ENCODE assay signal across 8 cellular contexts in genomic region chr11:67351275-67352005, GRCh38. TPM values are rescaled to one million over a fixed set of nuclear protein-coding genes. Genes with fewer than 3 reads are reported as not detected.
DNase-seq lines count a peak whose midpoint lies in the region; ATAC-seq, FAIRE-seq and TF ChIP-seq lines count a peak whose summit lies in the region.

No MANE protein-coding gene starts in this region.

- no peak for TF ChIP-seq POLR2A in H54 (IDR thresholded peaks at IDR 0.05; ENCODE audit: low read depth, low read length)

- no peaks in the 10 kb centered on the region for H3K36me3 ChIP-seq in mucosa of descending colon (ENCODE audit: low read depth)

- H3K4me1 ChIP-seq in mucosa of descending colon (ENCODE audit: low read depth) = peaks cover 60% of the 10 kb centered on the region

- no peak overlapping the region for H3K4me3 ChIP-seq in mucosa of descending colon

- peak overlapping the region; percentile 75 for H3K27ac Mint-ChIP-seq in activated CD8-positive, alpha-beta T cell treated with anti-CD3 and anti-CD28 coated beads, Interleukin-2, amount 10 ng/mL, durations not matched to agents 7 days and 5 days
- peak overlapping the region; percentile 58 to 86 for H3K27ac Mint-ChIP-seq in effector memory CD8-positive, alpha-beta T cell

- no peak for ATAC-seq in activated CD8-positive, alpha-beta T cell treated with anti-CD3 and anti-CD28 coated beads, Interleukin-2, amount 10 ng/mL, durations not matched to agents 7 days and 5 days
- no peak for ATAC-seq in effector memory CD8-positive, alpha-beta T cell (replicated peaks)
- ATAC-seq in mucosa of descending colon (peak; percentile 36), HG02970 (IDR thresholded peaks at IDR 0.05; ENCODE audit: low FRiP score, unreplicated experiment) (no peak)
- no peak for ATAC-seq in stimulated activated naive CD8-positive, alpha-beta T cell treated with anti-CD3 and anti-CD28 coated beads, Interleukin-15, Interleukin-2, amounts not matched to agents 100 U/mL and 50 U/mL, for 24 hours

- intact Hi-C loops in mucosa of descending colon (cut with DNase I, micrococcal nuclease) = no loop called here

- CTCF ChIA-PET in activated CD8-positive, alpha-beta T cell treated with anti-CD3 and anti-CD28 coated beads, Interleukin-2, amount 10 ng/mL, durations not matched to agents 7 days and 5 days (lab: Charles Lee) = interaction anchor here (0.6 to 18.4 kb wide), 35 partner anchors 12 to 298 kb away, joined by 3 to 998 read pairs (median 4); partner anchors contain the start of genes AIP, CLCF1, NUDT8 and PPP1CA

- no peaks in the 10 kb centered on the region for H3K27me3 Mint-ChIP-seq in activated CD8-positive, alpha-beta T cell treated with anti-CD3 and anti-CD28 coated beads, Interleukin-2, amount 10 ng/mL, durations not matched to agents 7 days and 5 days (ENCODE audit: low read depth)
- no peaks in the 10 kb centered on the region for H3K27me3 Mint-ChIP-seq in effector memory CD8-positive, alpha-beta T cell

- H3K4me1 Mint-ChIP-seq in activated CD8-positive, alpha-beta T cell treated with anti-CD3 and anti-CD28 coated beads, Interleukin-2, amount 10 ng/mL, durations not matched to agents 7 days and 5 days (ENCODE audit: low read depth) = peaks cover 37% of the 10 kb centered on the region
- peaks cover 30 to 42% of the 10 kb centered on the region in 2 donors for H3K4me1 Mint-ChIP-seq in effector memory CD8-positive, alpha-beta T cell (ENCODE audit: low read depth in 2 of 2)

- FAIRE-seq in H54 (lab: Jason Lieb, UNC) = no peak

- H3K9me3 Mint-ChIP-seq in activated CD8-positive, alpha-beta T cell treated with anti-CD3 and anti-CD28 coated beads, Interleukin-2, amount 10 ng/mL, durations not matched to agents 7 days and 5 days (ENCODE audit: insufficient read depth) = no peaks in the 10 kb centered on the region
- H3K9me3 Mint-ChIP-seq in effector memory CD8-positive, alpha-beta T cell = no peaks in the 10 kb centered on the region

- H3K4me3 Mint-ChIP-seq in activated CD8-positive, alpha-beta T cell treated with anti-CD3 and anti-CD28 coated beads, Interleukin-2, amount 10 ng/mL, durations not matched to agents 7 days and 5 days = peak overlapping the region; percentile 66
- H3K4me3 Mint-ChIP-seq in effector memory CD8-positive, alpha-beta T cell = peak overlapping the region; percentile 63 to 96

- H3K9me3 ChIP-seq in mucosa of descending colon = no peaks in the 10 kb centered on the region

- TF ChIP-seq CTCF in AG09319 (IDR thresholded peaks at IDR 0.05; ENCODE audit: low read depth, low read length) (peak; percentile 93), mucosa of descending colon (IDR thresholded peaks at IDR 0.05) (peak; percentile 88)

- POLR2A ChIA-PET in activated CD8-positive, alpha-beta T cell treated with anti-CD3 and anti-CD28 coated beads, Interleukin-2, amount 10 ng/mL, durations not matched to agents 7 days and 5 days (lab: Charles Lee) = interaction anchor here (0.7 to 2.8 kb wide), 4 partner anchors 26 to 89 kb away, joined by 3 to 28 read pairs (median 6); no protein-coding TSS in a partner anchor

- DNase-seq in AG09319 (ENCODE audit: extremely low read depth, low read depth) (no peak), H54 (ENCODE audit: insufficient read length, low spot score) (peak; percentile 77), NCI-H774 (lab: John Stamatoyannopoulos, UW) (peak; percentile 28), mucosa of descending colon (peak; percentile 73 to 79 (median 79))
- peak; percentile 72 for DNase-seq in activated CD8-positive, alpha-beta T cell treated with anti-CD3 and anti-CD28 coated beads, Interleukin-2, amount 10 ng/mL, durations not matched to agents 7 days and 5 days
- peak; percentile 47 to 60 (median 51) for DNase-seq in effector memory CD8-positive, alpha-beta T cell
- DNase-seq in stimulated activated naive CD8-positive, alpha-beta T cell treated with anti-CD3 and anti-CD28 coated beads, Interleukin-15, Interleukin-2, amounts not matched to agents 100 U/mL and 50 U/mL, for 24 hours = peak; percentile 66

- H3K36me3 Mint-ChIP-seq in activated CD8-positive, alpha-beta T cell treated with anti-CD3 and anti-CD28 coated beads, Interleukin-2, amount 10 ng/mL, durations not matched to agents 7 days and 5 days (ENCODE audit: low read depth) = peaks cover 8% of the 10 kb centered on the region
- peaks cover 18% of the 10 kb centered on the region for H3K36me3 Mint-ChIP-seq in effector memory CD8-positive, alpha-beta T cell (ENCODE audit: insufficient read depth)

RNA-seq across cellular contexts. Expression of gene POLD4, which starts 1.9 kb away (rescaled TPM):
- 10 to 100 TPM; 53.2 to 56.7 TPM for total RNA-seq in activated CD8-positive, alpha-beta T cell treated with anti-CD3 and anti-CD28 coated beads, Interleukin-2, amount 10 ng/mL, durations not matched to agents 7 days and 5 days
- total RNA-seq in mucosa of descending colon = 100 to 1,000 TPM; 130 to 266 (median 201) TPM

RNA-seq across cellular contexts. Expression of gene CLCF1, which starts 22.0 kb away (rescaled TPM):
- total RNA-seq in activated CD8-positive, alpha-beta T cell treated with anti-CD3 and anti-CD28 coated beads, Interleukin-2, amount 10 ng/mL, durations not matched to agents 7 days and 5 days = under 1 TPM; 0.29 to 0.50 TPM
- 1 to 10 TPM; 2.2 to 3.0 (median 2.7) TPM for total RNA-seq in mucosa of descending colon

RNA-seq across cellular contexts. Expression of gene RAD9A, which starts 40.3 kb away (rescaled TPM):
- 10 to 100 TPM; 59.5 to 60.4 TPM for total RNA-seq in activated CD8-positive, alpha-beta T cell treated with anti-CD3 and anti-CD28 coated beads, Interleukin-2, amount 10 ng/mL, durations not matched to agents 7 days and 5 days
- total RNA-seq in mucosa of descending colon = 10 to 100 TPM; 27.9 to 39.3 (median 29.1) TPM

RNA-seq across cellular contexts. Expression of gene SSH3, which starts 48.1 kb away (rescaled TPM):
- 10 to 100 TPM; 12.0 to 13.0 TPM for total RNA-seq in activated CD8-positive, alpha-beta T cell treated with anti-CD3 and anti-CD28 coated beads, Interleukin-2, amount 10 ng/mL, durations not matched to agents 7 days and 5 days
- total RNA-seq in mucosa of descending colon = 10 to 100 TPM; 55.8 to 87.0 (median 57.6) TPM

RNA-seq across cellular contexts. Expression of gene PPP1CA, which starts 50.2 kb away (rescaled TPM):
- 100 to 1,000 TPM; 429 to 434 TPM for total RNA-seq in activated CD8-positive, alpha-beta T cell treated with anti-CD3 and anti-CD28 coated beads, Interleukin-2, amount 10 ng/mL, durations not matched to agents 7 days and 5 days
- total RNA-seq in mucosa of descending colon = 100 to 1,000 TPM; 130 to 239 (median 209) TPM
